8 cellular contexts compared by ENCODE assay signal in the genomic region with DNA sequence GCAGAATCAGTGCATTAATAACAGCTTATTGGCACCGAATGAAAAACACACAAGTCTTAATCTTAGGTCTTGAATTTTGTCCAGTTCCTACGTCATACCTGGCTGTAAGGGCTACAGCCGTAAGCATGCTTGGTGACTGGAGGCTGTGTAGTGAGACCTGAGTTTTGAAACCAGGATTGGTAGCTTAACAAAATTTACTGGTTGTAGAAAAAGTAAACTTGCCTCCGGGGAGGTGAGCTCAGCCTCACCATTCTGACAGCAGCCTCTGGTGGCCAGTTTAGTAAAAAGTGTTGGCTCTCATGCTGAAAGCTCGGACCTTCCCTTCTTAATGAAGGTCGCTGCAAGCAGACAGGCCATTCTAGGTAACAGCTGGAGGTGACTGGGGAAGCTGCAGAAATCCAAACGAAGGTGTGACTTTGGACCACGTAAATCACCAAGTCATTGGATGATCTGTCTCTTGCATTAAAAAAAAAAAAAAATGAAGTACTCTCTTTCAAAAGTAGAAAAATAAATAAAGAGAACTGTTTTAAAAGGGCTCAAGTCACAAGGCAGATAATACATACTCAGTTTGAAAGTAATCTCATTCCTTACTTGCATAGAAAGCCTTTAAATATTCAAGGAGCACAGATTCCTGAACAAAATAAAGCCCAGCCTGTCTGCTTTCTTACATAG. TPM values are rescaled to one million over a fixed set of nuclear protein-coding genes. Genes with fewer than 3 reads are reported as not detected.
DNase-seq lines count a peak whose midpoint lies in the region; ATAC-seq and TF ChIP-seq lines count a peak whose summit lies in the region.

No MANE protein-coding gene starts in this region.

- H3K4me3 Mint-ChIP-seq in activated naive CD8-positive, alpha-beta T cell treated with anti-CD3 and anti-CD28 coated beads, Interleukin-2, amount 50 U/mL, for 24 hours = no peak overlapping the region

- no peaks in the 10 kb centered on the region for H3K9me3 Mint-ChIP-seq in activated naive CD8-positive, alpha-beta T cell treated with anti-CD3 and anti-CD28 coated beads, Interleukin-2, amount 50 U/mL, for 24 hours

- peak overlapping the region; percentile 22 for H3K27ac ChIP-seq in RWPE2 (ENCODE audit: poor library complexity, severe bottlenecking)

- no peak overlapping the region for H3K27ac Mint-ChIP-seq in activated naive CD8-positive, alpha-beta T cell treated with anti-CD3 and anti-CD28 coated beads, Interleukin-2, amount 50 U/mL, for 24 hours

- intact Hi-C loops in posterior cingulate gyrus (cut with DNase I) = no loop called here

- H3K27me3 Mint-ChIP-seq in activated naive CD8-positive, alpha-beta T cell treated with anti-CD3 and anti-CD28 coated beads, Interleukin-2, amount 50 U/mL, for 24 hours = no peaks in the 10 kb centered on the region

- TF ChIP-seq CTCF in GM12875 (IDR thresholded peaks at IDR 0.05; ENCODE audit: borderline replicate concordance, insufficient read depth, low read depth, low read length) (peak; percentile 38; the same call in 1 of the 2 replicates), RWPE2 (IDR thresholded peaks at IDR 0.05; ENCODE audit: poor library complexity, severe bottlenecking) (peak; percentile 95), fibroblast of villous mesenchyme (IDR thresholded peaks at IDR 0.05; ENCODE audit: insufficient read depth, low read depth, low read length) (peak; percentile 81)

- DNase-seq in RWPE2 (ENCODE audit: low spot score) (no peak), fibroblast of villous mesenchyme (ENCODE audit: low read depth) (peak; percentile 63), posterior cingulate gyrus (peak in 6 of 10 donors; percentile 20 to 86 (median 26))
- no peak for DNase-seq in activated CD4-positive, alpha-beta T cell treated with anti-CD3 and anti-CD28 coated beads, Interleukin-2, amount 50 U/mL, for 1 hour
- DNase-seq in activated naive CD8-positive, alpha-beta T cell treated with anti-CD3 and anti-CD28 coated beads, Interleukin-2, amount 50 U/mL, for 24 hours = no peak

- peaks cover 4% of the 10 kb centered on the region for H3K4me1 Mint-ChIP-seq in activated naive CD8-positive, alpha-beta T cell treated with anti-CD3 and anti-CD28 coated beads, Interleukin-2, amount 50 U/mL, for 24 hours

- no peaks in the 10 kb centered on the region for H3K27me3 ChIP-seq in RWPE2 (ENCODE audit: insufficient read depth, poor library complexity, severe bottlenecking)

- peak; percentile 81 for ATAC-seq in RWPE2 (ENCODE audit: low read depth)
- ATAC-seq in HG02870 (IDR thresholded peaks at IDR 0.05; ENCODE audit: unreplicated experiment) = no peak
- no peak for ATAC-seq in HG02938 (IDR thresholded peaks at IDR 0.05; ENCODE audit: unreplicated experiment)
- ATAC-seq in activated naive CD8-positive, alpha-beta T cell treated with anti-CD3 and anti-CD28 coated beads, Interleukin-2, amount 50 U/mL, for 24 hours = no peak

- no peaks in the 10 kb centered on the region for H3K36me3 Mint-ChIP-seq in activated naive CD8-positive, alpha-beta T cell treated with anti-CD3 and anti-CD28 coated beads, Interleukin-2, amount 50 U/mL, for 24 hours (ENCODE audit: low read depth)

- no peaks in the 10 kb centered on the region for H3K9me3 ChIP-seq in RWPE2 (ENCODE audit: severe bottlenecking)

- H3K4me3 ChIP-seq in GM12875 (ENCODE audit: low read depth, low read length) (no peak overlapping the region), RWPE2 (ENCODE audit: severe bottlenecking) (no peak overlapping the region), fibroblast of villous mesenchyme (ENCODE audit: low read depth, low read length) (no peak overlapping the region)

- peaks cover 9% of the 10 kb centered on the region for H3K4me1 ChIP-seq in RWPE2 (ENCODE audit: insufficient read depth, poor library complexity, severe bottlenecking)

- H3K36me3 ChIP-seq in RWPE2 (ENCODE audit: low read depth) = no peaks in the 10 kb centered on the region

RNA-seq across cellular contexts. Expression of gene HLCS, which starts 48.8 kb away (rescaled TPM):
- 38.0 and 44.0 TPM in 2 replicates for total RNA-seq in fibroblast of villous mesenchyme

Comparison
In these comparisons a context has a peak if more than half of its experiments do, and no peak if none do; other contexts are left out.
1. CTCF ChIP-seq: peak in every context shown above with its lines; median percentile 95 in RWPE2; 81 in fibroblast of villous mesenchyme; 38 in GM12875.
2. DNase-seq: peak in fibroblast of villous mesenchyme (single experiment) and posterior cingulate gyrus (6 of 10); none in RWPE2 (single experiment), activated CD4-positive, alpha-beta T cell treated with anti-CD3 and anti-CD28 coated beads, Interleukin-2, amount 50 U/mL, for 1 hour (single experiment) and activated naive CD8-positive, alpha-beta T cell treated with anti-CD3 and anti-CD28 coated beads, Interleukin-2, amount 50 U/mL, for 24 hours (single experiment).